8 cellular contexts compared by ENCODE assay signal in the genomic region with DNA sequence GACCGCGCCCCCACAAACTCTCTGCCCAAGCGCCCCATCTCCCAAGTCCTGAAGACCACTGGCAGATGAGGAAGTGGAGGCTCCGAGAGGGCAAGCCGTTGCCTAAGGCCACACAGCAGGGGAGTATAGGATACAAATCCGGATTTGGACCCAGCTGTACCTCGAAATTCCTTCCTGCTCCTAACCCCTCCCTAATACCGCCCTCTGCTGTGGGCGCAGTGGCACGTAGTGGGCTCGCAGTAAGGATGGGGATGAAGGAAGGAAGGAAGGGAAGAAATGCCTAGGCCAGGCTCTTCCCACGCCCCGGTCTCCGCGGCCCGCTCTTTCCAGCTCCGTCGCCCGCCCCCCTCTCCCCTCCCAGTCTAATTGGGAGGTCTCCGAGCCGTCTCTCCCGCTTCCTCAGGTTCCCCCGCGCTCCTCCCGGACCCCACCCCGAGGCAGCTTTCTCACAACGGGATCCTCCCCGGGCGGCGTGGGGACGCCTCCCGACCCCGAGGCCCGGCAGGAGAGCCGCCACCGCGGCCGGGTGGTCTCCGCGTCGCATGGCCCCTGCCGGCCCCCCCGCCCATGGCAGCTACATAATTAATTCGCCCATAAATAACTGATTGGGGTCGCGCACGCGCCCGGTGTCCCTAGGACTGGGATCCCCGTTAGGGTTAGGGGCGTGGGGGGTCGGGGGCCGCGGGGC.
DNase-seq lines count a peak whose midpoint lies in the region; ATAC-seq, FAIRE-seq and TF ChIP-seq lines count a peak whose summit lies in the region.

No MANE protein-coding gene starts in this region.

- H3K79me2 ChIP-seq in HepG2 (ENCODE audit: insufficient read depth, low read length): no peaks in the 10 kb centered on the region

- WGBS in HepG2 (ENCODE audit: low lambda C conversion rate): 93% methylated on average over 52 of the region's 54 CpGs

- no peak for FAIRE-seq in HepG2 (lab: Jason Lieb, UNC)

- H3K9ac ChIP-seq in HepG2 (ENCODE audit: insufficient read depth, low read depth, low read length): no peak overlapping the region

- H3K27ac Mint-ChIP-seq in activated naive CD4-positive, alpha-beta T cell treated with anti-CD3 and anti-CD28 coated beads for 36 hours: no peak overlapping the region
- H3K27ac Mint-ChIP-seq in activated naive CD4-positive, alpha-beta T cell treated with anti-CD3 and anti-CD28 coated beads, Interleukin-2, amount 50 U/mL, for 72 hours: no peak overlapping the region
- H3K27ac Mint-ChIP-seq in brain: peak overlapping the region; percentile 94 to 99 (median 97)

- H3K4me3 Mint-ChIP-seq in activated naive CD4-positive, alpha-beta T cell treated with anti-CD3 and anti-CD28 coated beads for 36 hours: peak overlapping the region; percentile 21
- H3K4me3 Mint-ChIP-seq in brain: peak overlapping the region; percentile 50 to 77 (median 75)

- BruUV-seq in HepG2 (replicated peaks; lab: Mats Ljungman, UMichigan): no TSS peak

- no peak overlapping the region for H3K4me2 ChIP-seq in HepG2 (ENCODE audit: low read depth, low read length)

- H4K20me1 ChIP-seq in HepG2 (ENCODE audit: insufficient read depth, low read length): no peaks in the 10 kb centered on the region

- no peak overlapping the region for H2AFZ ChIP-seq in HepG2 (ENCODE audit: low read length)

- H3K9me3 ChIP-seq in HepG2 (ENCODE audit: low read length): no peaks in the 10 kb centered on the region
- H3K9me3 ChIP-seq in thoracic aorta: no peaks in the 10 kb centered on the region

- in situ Hi-C loops in HepG2 (cut with HindIII; ENCODE audit: extremely low pct_ligation_motif_present, low pct_unique_long_range_greater_than_20kb): no loop called here

- TF ChIP-seq CTCF in brain (conservative IDR thresholded peaks at IDR 0.05): no peak
- TF ChIP-seq CTCF in HepG2 (CRISPR knock-in tag; IDR thresholded peaks at IDR 0.05): no peak
- TF ChIP-seq CTCF in thoracic aorta (IDR thresholded peaks at IDR 0.05): no peak

- H3K4me3 ChIP-seq in HepG2 (replicated peaks in 1 of 3; ENCODE audit: insufficient read depth in 1 of 3, low read depth in 2 of 3, low read length in 3 of 3) (no peak overlapping the region), thoracic aorta (peak overlapping the region; percentile 77)

- no peak for TF ChIP-seq RAD21 in HepG2 (CRISPR knock-in tag; IDR thresholded peaks at IDR 0.05)

- H3K27me3 ChIP-seq in HepG2 (ENCODE audit: control insufficient read depth in 1 of 2, insufficient read depth in 2 of 2, low read length in 2 of 2) (no peaks in the 10 kb centered on the region), thoracic aorta (replicated peaks; ENCODE audit: insufficient read depth) (no peaks in the 10 kb centered on the region)

- no peaks in the 10 kb centered on the region for H3K9me3 Mint-ChIP-seq in activated naive CD4-positive, alpha-beta T cell treated with anti-CD3 and anti-CD28 coated beads for 36 hours
- H3K9me3 Mint-ChIP-seq in activated naive CD4-positive, alpha-beta T cell treated with anti-CD3 and anti-CD28 coated beads, Interleukin-2, amount 50 U/mL, for 72 hours: no peaks in the 10 kb centered on the region
- peaks cover 0 to 3% (median 0%) of the 10 kb centered on the region in 5 experiments for H3K9me3 Mint-ChIP-seq in brain

- CTCF ChIA-PET in activated naive CD4-positive, alpha-beta T cell treated with anti-CD3 and anti-CD28 coated beads for 36 hours (lab: Charles Lee): interaction anchor here (1.4 kb wide), 1 partner anchor 14 kb away, joined by 5 read pairs; no protein-coding TSS in a partner anchor
- CTCF ChIA-PET in HepG2 (lab: Yijun Ruan, JAX; ENCODE audit: low intra/inter-chr PET ratio, low total read pairs): no interaction called here

- no peaks in the 10 kb centered on the region for H3K36me3 ChIP-seq in HepG2 (replicated peaks in 1 of 2; ENCODE audit: control insufficient read depth in 1 of 2, insufficient read depth in 2 of 2, low read length in 2 of 2)
- no peaks in the 10 kb centered on the region for H3K36me3 ChIP-seq in thoracic aorta

- H3K27me3 Mint-ChIP-seq in activated naive CD4-positive, alpha-beta T cell treated with anti-CD3 and anti-CD28 coated beads for 36 hours (ENCODE audit: low read depth): no peaks in the 10 kb centered on the region
- H3K27me3 Mint-ChIP-seq in brain: no peaks in the 10 kb centered on the region

- intact Hi-C loops in activated naive CD4-positive, alpha-beta T cell treated with anti-CD3 and anti-CD28 coated beads for 36 hours (cut with micrococcal nuclease): no loop called here
- intact Hi-C loops in HepG2 (cut with micrococcal nuclease; ENCODE audit: unreplicated experiment): loop anchor here (10.0 kb wide), 1 partner anchor 307 kb away; the partner anchor contains the start of gene IER5L

- no peak overlapping the region for H3K27ac ChIP-seq in HepG2 (ENCODE audit: extremely low read length, insufficient read depth, low read length)
- peak overlapping the region; percentile 99 to 100 for H3K27ac ChIP-seq in thoracic aorta

- no peak for TF ChIP-seq POLR2A in HepG2 (IDR thresholded peaks at IDR 0.05; ENCODE audit: insufficient read depth in 1 of 2, low read depth in 2 of 2, low read length in 2 of 2)

- H3K4me1 ChIP-seq in HepG2 (ENCODE audit: insufficient read depth, low read length): peaks cover 82% of the 10 kb centered on the region
- peaks cover 45 to 75% of the 10 kb centered on the region in 2 donors for H3K4me1 ChIP-seq in thoracic aorta (ENCODE audit: control insufficient read depth in 1 of 2, low read depth in 2 of 2)

- no peaks in the 10 kb centered on the region for H3K36me3 Mint-ChIP-seq in activated naive CD4-positive, alpha-beta T cell treated with anti-CD3 and anti-CD28 coated beads for 36 hours (ENCODE audit: low read depth)
- no peaks in the 10 kb centered on the region for H3K36me3 Mint-ChIP-seq in activated naive CD4-positive, alpha-beta T cell treated with anti-CD3 and anti-CD28 coated beads, Interleukin-2, amount 50 U/mL, for 72 hours
- no peaks in the 10 kb centered on the region for H3K36me3 Mint-ChIP-seq in brain

- peaks cover 33% of the 10 kb centered on the region for H3K4me1 Mint-ChIP-seq in activated naive CD4-positive, alpha-beta T cell treated with anti-CD3 and anti-CD28 coated beads for 36 hours (ENCODE audit: low read depth)
- peaks cover 88% of the 10 kb centered on the region for H3K4me1 Mint-ChIP-seq in brain

- POLR2A ChIA-PET in HepG2 (lab: Yijun Ruan, JAX): interaction anchor here (1.2 kb wide), 1 partner anchor 8 kb away, joined by 3 read pairs; no protein-coding TSS in a partner anchor

- no peak for TF ChIP-seq EP300 in HepG2 (IDR thresholded peaks at IDR 0.05; ENCODE audit: low read depth in 2 of 2, low read length in 2 of 2)
- no peak for TF ChIP-seq EP300 in HepG2 (CRISPR knock-in tag; IDR thresholded peaks at IDR 0.05; ENCODE audit: borderline replicate concordance)

- no peak for ATAC-seq in activated naive CD4-positive, alpha-beta T cell treated with anti-CD3 and anti-CD28 coated beads, Interleukin-2, amount 50 U/mL, for 72 hours
- ATAC-seq in HepG2 (no peak), thoracic aorta (ENCODE audit: insufficient number of reproducible peaks, low FRiP score, low read depth) (no peak), HG03159 (IDR thresholded peaks at IDR 0.05; ENCODE audit: unreplicated experiment) (no peak)

- DNase-seq in activated naive CD4-positive, alpha-beta T cell treated with anti-CD3 and anti-CD28 coated beads for 36 hours: no peak
- DNase-seq in activated naive CD4-positive, alpha-beta T cell treated with anti-CD3 and anti-CD28 coated beads, Interleukin-2, amount 50 U/mL, for 72 hours (ENCODE audit: low spot score in 2 of 2): no peak
- no peak for DNase-seq in HepG2 (ENCODE audit: low spot score)
- DNase-seq in thoracic aorta (ENCODE audit: low spot score): no peak
- no peak for DNase-seq in HPDE6-E6E7 (ENCODE audit: extremely low spot score)
- no peak for DNase-seq in midbrain (lab: John Stamatoyannopoulos, UW)

TF ChIP-seq in HepG2, 621 proteins besides CTCF, POLR2A, EP300 and RAD21:
- TF ChIP-seq ZNF234 (CRISPR knock-in tag; conservative IDR thresholded peaks at IDR 0.05) (no peak), CBX5 (CRISPR knock-in tag; IDR thresholded peaks at IDR 0.05; ENCODE audit: borderline replicate concordance) (no peak), FOXK2 (IDR thresholded peaks at IDR 0.05) (no peak), ZNF768 (CRISPR knock-in tag; IDR thresholded peaks at IDR 0.05) (peak; percentile 90)
- TF ChIP-seq, protein P1, sequence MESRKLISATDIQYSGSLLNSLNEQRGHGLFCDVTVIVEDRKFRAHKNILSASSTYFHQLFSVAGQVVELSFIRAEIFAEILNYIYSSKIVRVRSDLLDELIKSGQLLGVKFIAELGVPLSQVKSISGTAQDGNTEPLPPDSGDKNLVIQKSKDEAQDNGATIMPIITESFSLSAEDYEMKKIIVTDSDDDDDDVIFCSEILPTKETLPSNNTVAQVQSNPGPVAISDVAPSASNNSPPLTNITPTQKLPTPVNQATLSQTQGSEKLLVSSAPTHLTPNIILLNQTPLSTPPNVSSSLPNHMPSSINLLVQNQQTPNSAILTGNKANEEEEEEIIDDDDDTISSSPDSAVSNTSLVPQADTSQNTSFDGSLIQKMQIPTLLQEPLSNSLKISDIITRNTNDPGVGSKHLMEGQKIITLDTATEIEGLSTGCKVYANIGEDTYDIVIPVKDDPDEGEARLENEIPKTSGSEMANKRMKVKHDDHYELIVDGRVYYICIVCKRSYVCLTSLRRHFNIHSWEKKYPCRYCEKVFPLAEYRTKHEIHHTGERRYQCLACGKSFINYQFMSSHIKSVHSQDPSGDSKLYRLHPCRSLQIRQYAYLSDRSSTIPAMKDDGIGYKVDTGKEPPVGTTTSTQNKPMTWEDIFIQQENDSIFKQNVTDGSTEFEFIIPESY (CRISPR knock-in tag; IDR thresholded peaks at IDR 0.05): peak; percentile 84

Comparison
In these comparisons a context has a peak if more than half of its experiments do, and no peak if none do; other contexts are left out.
1. H3K27ac Mint-ChIP-seq: peak in brain (5 of 5); none in activated naive CD4-positive, alpha-beta T cell treated with anti-CD3 and anti-CD28 coated beads for 36 hours (single experiment) and activated naive CD4-positive, alpha-beta T cell treated with anti-CD3 and anti-CD28 coated beads, Interleukin-2, amount 50 U/mL, for 72 hours (0 of 2).